Comparison of ENCODE assay signal across 13 cellular contexts in genomic region chr6:14727494-14728395, GRCh38.
DNase-seq lines count a peak whose midpoint lies in the region; ATAC-seq and TF ChIP-seq lines count a peak whose summit lies in the region.
"Had no signal": no experiment of that assay in that cellular context is flagged by ENCODE, and none has a peak within 500 bp of the region (broad histone marks: within the 10 kb centered on the region; RNA-seq: fewer than 3 reads in every experiment).

No MANE protein-coding gene starts in this region.

- intact Hi-C loops in heart right ventricle (cut with DNase I), result no loop called here

- peak; percentile 82 for DNase-seq in SIG-M5 treated with dmso at 0.1 percent for 504 hours (lab: John Stamatoyannopoulos, UW; ENCODE audit: unreplicated experiment)
- DNase-seq in SIG-M5 (lab: John Stamatoyannopoulos, UW), result no peak
- DNase-seq in SKM-1 (lab: John Stamatoyannopoulos, UW; ENCODE audit: unreplicated experiment), result peak; percentile 90
- DNase-seq in heart right ventricle, result no peak
- peak; percentile 14 for DNase-seq in stimulated activated CD8-positive, alpha-beta memory T cell treated with anti-CD3 and anti-CD28 coated beads, Interleukin-4, amount 100 ng/mL, for 48 hours
- no peak for DNase-seq in inferior parietal cortex (ENCODE audit: extremely low spot score)
- no peak for DNase-seq in AG08395 (ENCODE audit: low spot score)
- DNase-seq: DMS79; NCI-H2107; stimulated activated CD4-positive, alpha-beta T cell treated with anti-CD3 and anti-CD28 coated beads, Interleukin-4, amount 100 ng/mL, for 24 hours had no signal

- H3K4me1 ChIP-seq in heart right ventricle, result peaks cover 0 to 62% (median 0%) of the 10 kb centered on the region in 9 donors

- WGBS in heart right ventricle, 2 donors, result 82 to 89% methylated on average over 7 of the region's 7 CpGs

- ATAC-seq in heart right ventricle, result peak; percentile 34 to 80 (median 58)
- no peak for ATAC-seq in SK-N-SH treated with all-trans-retinoic acid at 6 μM for 48 hours

- peak overlapping the region in 4 of 10 donors; percentile 6 to 89 (median 16) for H3K27ac ChIP-seq in heart right ventricle
- H3K27ac ChIP-seq: 22Rv1, thoracic aorta had no signal

- TF ChIP-seq CTCF in heart right ventricle (IDR thresholded peaks at IDR 0.05), result no peak

- H3K27me3 ChIP-seq in heart right ventricle, result no peaks in the 10 kb centered on the region

- no peak overlapping the region for H3K4me3 ChIP-seq in heart right ventricle
- H3K4me3 ChIP-seq: thoracic aorta had no signal

- H3K9me3 ChIP-seq in heart right ventricle, result no peaks in the 10 kb centered on the region
- H3K9me3 ChIP-seq: thoracic aorta had no signal

- H3K36me3 ChIP-seq in heart right ventricle, result no peaks in the 10 kb centered on the region
- H3K36me3 ChIP-seq: thoracic aorta had no signal

TF ChIP-seq in SK-N-SH treated with all-trans-retinoic acid at 6 μM for 48 hours, 23 proteins besides CTCF, POLR2A, EP300 and RAD21:
- no peak for TF ChIP-seq TOX (CRISPR knock-in tag; IDR thresholded peaks at IDR 0.05; ENCODE audit: borderline replicate concordance)
- TF ChIP-seq PPARA (CRISPR knock-in tag; IDR thresholded peaks at IDR 0.05; ENCODE audit: borderline replicate concordance), result no peak
- TF ChIP-seq ISL1 (CRISPR knock-in tag; IDR thresholded peaks at IDR 0.05), result no peak
- no peak for TF ChIP-seq ZNF8 (CRISPR knock-in tag; IDR thresholded peaks at IDR 0.05)
- TF ChIP-seq CSDC2 (CRISPR knock-in tag; IDR thresholded peaks at IDR 0.05), result no peak
- no peak for TF ChIP-seq TCF4 (CRISPR knock-in tag; IDR thresholded peaks at IDR 0.05; ENCODE audit: borderline replicate concordance)
- TF ChIP-seq GLIS3 (CRISPR knock-in tag; IDR thresholded peaks at IDR 0.05), result no peak
- no peak for TF ChIP-seq CREB5 (CRISPR knock-in tag; IDR thresholded peaks at IDR 0.05; ENCODE audit: low read depth)
- no peak for TF ChIP-seq CSRNP3 (CRISPR knock-in tag; IDR thresholded peaks at IDR 0.05)
- TF ChIP-seq ZFP30 (CRISPR knock-in tag; IDR thresholded peaks at IDR 0.05), result no peak
- TF ChIP-seq ZFP3 (CRISPR knock-in tag; IDR thresholded peaks at IDR 0.05), result no peak
- TF ChIP-seq ARNTL (CRISPR knock-in tag; IDR thresholded peaks at IDR 0.05; ENCODE audit: borderline replicate concordance, low read depth), result no peak
- no peak for TF ChIP-seq ESRRG (CRISPR knock-in tag; IDR thresholded peaks at IDR 0.05)
- no peak for TF ChIP-seq ZC3H10 (CRISPR knock-in tag; IDR thresholded peaks at IDR 0.05)
- no peak for TF ChIP-seq ZNF70 (CRISPR knock-in tag; IDR thresholded peaks at IDR 0.05)
- TF ChIP-seq RARB (CRISPR knock-in tag; IDR thresholded peaks at IDR 0.05), result no peak
- no peak for TF ChIP-seq OSR1 (CRISPR knock-in tag; IDR thresholded peaks at IDR 0.05)
- TF ChIP-seq TSHZ2 (CRISPR knock-in tag; IDR thresholded peaks at IDR 0.05), result no peak
- TF ChIP-seq PATZ1 (CRISPR knock-in tag; IDR thresholded peaks at IDR 0.05; ENCODE audit: borderline replicate concordance), result no peak

Comparison
In these comparisons a context has a peak if more than half of its experiments do, and no peak if none do; other contexts are left out.
1. DNase-seq: peak in SIG-M5 treated with dmso at 0.1 percent for 504 hours (single experiment), SKM-1 (single experiment) and stimulated activated CD8-positive, alpha-beta memory T cell treated with anti-CD3 and anti-CD28 coated beads, Interleukin-4, amount 100 ng/mL, for 48 hours (single experiment); none in SIG-M5 (single experiment), heart right ventricle (0 of 2), inferior parietal cortex (single experiment) and AG08395 (single experiment).